2 cellular contexts compared by ENCODE assay signal in genomic region chr17:17030515-17031211, GRCh38.
TF ChIP-seq lines count a peak whose summit lies in the region.

No MANE protein-coding gene starts in this region.

TF ChIP-seq in SK-N-SH, 30 proteins besides CTCF, POLR2A, EP300 and RAD21 (continued from another document):
- TF ChIP-seq PBX3 (IDR thresholded peaks at IDR 0.05) = no peak
- TF ChIP-seq TCF12 (IDR thresholded peaks at IDR 0.05) = no peak
- no peak for TF ChIP-seq SIN3A (IDR thresholded peaks at IDR 0.05; ENCODE audit: borderline replicate concordance, low read depth, low read length)
- TF ChIP-seq FOSL2 (IDR thresholded peaks at IDR 0.05; ENCODE audit: borderline replicate concordance, low read depth) = no peak
- no peak for TF ChIP-seq IRF3 (IDR thresholded peaks at IDR 0.05; ENCODE audit: low read depth, low read length)
- TF ChIP-seq ELF1 (IDR thresholded peaks at IDR 0.05) = no peak
- no peak for TF ChIP-seq POLR2AphosphoS5 (IDR thresholded peaks at IDR 0.05; ENCODE audit: low read depth, low read length)

TF ChIP-seq in SK-N-SH treated with all-trans-retinoic acid at 6 μM for 48 hours, 23 proteins besides CTCF, POLR2A, EP300 and RAD21 (continued from another document):
- TF ChIP-seq, protein P1, sequence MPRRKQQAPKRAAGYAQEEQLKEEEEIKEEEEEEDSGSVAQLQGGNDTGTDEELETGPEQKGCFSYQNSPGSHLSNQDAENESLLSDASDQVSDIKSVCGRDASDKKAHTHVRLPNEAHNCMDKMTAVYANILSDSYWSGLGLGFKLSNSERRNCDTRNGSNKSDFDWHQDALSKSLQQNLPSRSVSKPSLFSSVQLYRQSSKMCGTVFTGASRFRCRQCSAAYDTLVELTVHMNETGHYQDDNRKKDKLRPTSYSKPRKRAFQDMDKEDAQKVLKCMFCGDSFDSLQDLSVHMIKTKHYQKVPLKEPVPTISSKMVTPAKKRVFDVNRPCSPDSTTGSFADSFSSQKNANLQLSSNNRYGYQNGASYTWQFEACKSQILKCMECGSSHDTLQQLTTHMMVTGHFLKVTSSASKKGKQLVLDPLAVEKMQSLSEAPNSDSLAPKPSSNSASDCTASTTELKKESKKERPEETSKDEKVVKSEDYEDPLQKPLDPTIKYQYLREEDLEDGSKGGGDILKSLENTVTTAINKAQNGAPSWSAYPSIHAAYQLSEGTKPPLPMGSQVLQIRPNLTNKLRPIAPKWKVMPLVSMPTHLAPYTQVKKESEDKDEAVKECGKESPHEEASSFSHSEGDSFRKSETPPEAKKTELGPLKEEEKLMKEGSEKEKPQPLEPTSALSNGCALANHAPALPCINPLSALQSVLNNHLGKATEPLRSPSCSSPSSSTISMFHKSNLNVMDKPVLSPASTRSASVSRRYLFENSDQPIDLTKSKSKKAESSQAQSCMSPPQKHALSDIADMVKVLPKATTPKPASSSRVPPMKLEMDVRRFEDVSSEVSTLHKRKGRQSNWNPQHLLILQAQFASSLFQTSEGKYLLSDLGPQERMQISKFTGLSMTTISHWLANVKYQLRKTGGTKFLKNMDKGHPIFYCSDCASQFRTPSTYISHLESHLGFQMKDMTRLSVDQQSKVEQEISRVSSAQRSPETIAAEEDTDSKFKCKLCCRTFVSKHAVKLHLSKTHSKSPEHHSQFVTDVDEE (CRISPR knock-in tag; IDR thresholded peaks at IDR 0.05) = no peak
- TF ChIP-seq, protein P2, sequence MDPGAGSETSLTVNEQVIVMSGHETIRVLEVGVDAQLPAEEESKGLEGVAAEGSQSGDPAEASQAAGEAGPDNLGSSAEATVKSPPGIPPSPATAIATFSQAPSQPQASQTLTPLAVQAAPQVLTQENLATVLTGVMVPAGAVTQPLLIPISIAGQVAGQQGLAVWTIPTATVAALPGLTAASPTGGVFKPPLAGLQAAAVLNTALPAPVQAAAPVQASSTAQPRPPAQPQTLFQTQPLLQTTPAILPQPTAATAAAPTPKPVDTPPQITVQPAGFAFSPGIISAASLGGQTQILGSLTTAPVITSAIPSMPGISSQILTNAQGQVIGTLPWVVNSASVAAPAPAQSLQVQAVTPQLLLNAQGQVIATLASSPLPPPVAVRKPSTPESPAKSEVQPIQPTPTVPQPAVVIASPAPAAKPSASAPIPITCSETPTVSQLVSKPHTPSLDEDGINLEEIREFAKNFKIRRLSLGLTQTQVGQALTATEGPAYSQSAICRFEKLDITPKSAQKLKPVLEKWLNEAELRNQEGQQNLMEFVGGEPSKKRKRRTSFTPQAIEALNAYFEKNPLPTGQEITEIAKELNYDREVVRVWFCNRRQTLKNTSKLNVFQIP (CRISPR knock-in tag; IDR thresholded peaks at IDR 0.05; ENCODE audit: borderline replicate concordance, low read depth) = no peak
- no peak for TF ChIP-seq CREB5 (CRISPR knock-in tag; IDR thresholded peaks at IDR 0.05; ENCODE audit: low read depth)
- TF ChIP-seq, protein P3, sequence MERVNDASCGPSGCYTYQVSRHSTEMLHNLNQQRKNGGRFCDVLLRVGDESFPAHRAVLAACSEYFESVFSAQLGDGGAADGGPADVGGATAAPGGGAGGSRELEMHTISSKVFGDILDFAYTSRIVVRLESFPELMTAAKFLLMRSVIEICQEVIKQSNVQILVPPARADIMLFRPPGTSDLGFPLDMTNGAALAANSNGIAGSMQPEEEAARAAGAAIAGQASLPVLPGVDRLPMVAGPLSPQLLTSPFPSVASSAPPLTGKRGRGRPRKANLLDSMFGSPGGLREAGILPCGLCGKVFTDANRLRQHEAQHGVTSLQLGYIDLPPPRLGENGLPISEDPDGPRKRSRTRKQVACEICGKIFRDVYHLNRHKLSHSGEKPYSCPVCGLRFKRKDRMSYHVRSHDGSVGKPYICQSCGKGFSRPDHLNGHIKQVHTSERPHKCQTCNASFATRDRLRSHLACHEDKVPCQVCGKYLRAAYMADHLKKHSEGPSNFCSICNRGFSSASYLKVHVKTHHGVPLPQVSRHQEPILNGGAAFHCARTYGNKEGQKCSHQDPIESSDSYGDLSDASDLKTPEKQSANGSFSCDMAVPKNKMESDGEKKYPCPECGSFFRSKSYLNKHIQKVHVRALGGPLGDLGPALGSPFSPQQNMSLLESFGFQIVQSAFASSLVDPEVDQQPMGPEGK (CRISPR knock-in tag; IDR thresholded peaks at IDR 0.05; ENCODE audit: borderline replicate concordance) = no peak
- TF ChIP-seq BACH2 (CRISPR knock-in tag; IDR thresholded peaks at IDR 0.05; ENCODE audit: borderline replicate concordance) = no peak
- TF ChIP-seq TOX (CRISPR knock-in tag; IDR thresholded peaks at IDR 0.05; ENCODE audit: borderline replicate concordance) = no peak
- no peak for TF ChIP-seq ZNF8 (CRISPR knock-in tag; IDR thresholded peaks at IDR 0.05)
